22 cellular contexts compared by ENCODE assay signal in genomic region chr2:185069107-185069506, GRCh38.
"Had no signal": no experiment of that assay in that cellular context is flagged by ENCODE, and none has a peak within 500 bp of the region (broad histone marks: within the 10 kb centered on the region; RNA-seq: fewer than 3 reads in every experiment).

No MANE protein-coding gene starts in this region.

- DNase-seq: effector CD8-positive, alpha-beta T cell; effector memory CD8-positive, alpha-beta T cell; endodermal cell; erythroblast; esophagus squamous epithelium; foreskin fibroblast; foreskin melanocyte; gastrocnemius medialis; glutamatergic neuron; head of caudate nucleus; heart right ventricle; hippocampal formation; left cardiac atrium; left lung; left ventricle myocardium superior; lower lobe of right lung; mesenchymal stem cell; mucosa of descending colon; naive B cell had no signal

- H3K36me3 ChIP-seq: esophagus squamous epithelium, gastrocnemius medialis, heart right ventricle, left lung, lower lobe of right lung had no signal

- H3K4me3 ChIP-seq: coronary artery, esophagus squamous epithelium, gastrocnemius medialis, heart right ventricle, left lung, lower lobe of right lung, mucosa of descending colon had no signal

- H3K4me1 ChIP-seq: esophagus squamous epithelium, gastrocnemius medialis, heart right ventricle, left lung, lower lobe of right lung had no signal

- H3K27ac ChIP-seq: coronary artery, epithelial cell of prostate, esophagus squamous epithelium, gastrocnemius medialis, heart right ventricle, left lung, lower lobe of right lung had no signal

- ATAC-seq: effector memory CD8-positive, alpha-beta T cell; esophagus mucosa; gastrocnemius medialis; heart right ventricle; left cardiac atrium; left lung; left ventricle myocardium superior; lower lobe of right lung; mucosa of descending colon had no signal

- H3K9me3 ChIP-seq: esophagus squamous epithelium, gastrocnemius medialis, heart right ventricle, left lung, lower lobe of right lung, mucosa of descending colon had no signal

- H3K27me3 ChIP-seq: esophagus squamous epithelium, gastrocnemius medialis, heart right ventricle, left lung had no signal
